In genomic region chrX:45842207-45842900, GRCh38 we compare ENCODE assay signal across 18 cellular contexts.
DNase-seq lines count a peak whose midpoint lies in the region; ATAC-seq and TF ChIP-seq lines count a peak whose summit lies in the region.
"Had no signal": no experiment of that assay in that cellular context is flagged by ENCODE, and none has a peak within 500 bp of the region (broad histone marks: within the 10 kb centered on the region; RNA-seq: fewer than 3 reads in every experiment).

No MANE protein-coding gene starts in this region.

- peaks cover 12% of the 10 kb centered on the region for H3K36me3 ChIP-seq in GM23338 (ENCODE audit: insufficient read depth)
- H3K36me3 ChIP-seq: heart left ventricle, WERI-Rb-1 had no signal

- H3K4me2 ChIP-seq in GM23338, result no peak overlapping the region

- peaks cover 17% of the 10 kb centered on the region for H4K20me1 ChIP-seq in GM23338 (replicated peaks; ENCODE audit: insufficient read depth)

- ATAC-seq in GM23338 (no peak), foreskin keratinocyte (no peak)
- ATAC-seq: heart left ventricle, sciatic nerve had no signal

- H3K4me1 ChIP-seq in GM23338 (ENCODE audit: insufficient read depth), result no peaks in the 10 kb centered on the region; the same call in 1 of the 2 replicates
- H3K4me1 ChIP-seq in foreskin keratinocyte, result peaks cover 31% of the 10 kb centered on the region
- H3K4me1 ChIP-seq: heart left ventricle had no signal

- intact Hi-C loops in activated T-helper 1 cell treated with anti-CD3 and anti-CD28 coated beads, Interleukin-12 subunit alpha, Interleukin-12 subunit beta, Interleukin-2, Interleukin-4 antibody, amounts not matched to agents 30 ng/mL and 10 ng/mL and 1 ng/mL, durations not matched to agents 14 hours and 24 hours and 36 hours (cut with micrococcal nuclease), result no loop called here

- H2AFZ ChIP-seq in GM23338, result no peak overlapping the region

- H3K4me1 Mint-ChIP-seq in T-helper 1 cell treated with Interleukin-12 subunit alpha and Interleukin-12 subunit beta and Interleukin-4 antibody, amounts not matched to agents 30 μg/mL and 1 μg/mL, for 36 hours (ENCODE audit: low read depth), result peaks cover 30% of the 10 kb centered on the region
- peaks cover 32% of the 10 kb centered on the region for H3K4me1 Mint-ChIP-seq in GM23338
- H3K4me1 Mint-ChIP-seq in activated T-helper 1 cell treated with anti-CD3 and anti-CD28 coated beads, Interleukin-12 subunit alpha, Interleukin-12 subunit beta, Interleukin-2, Interleukin-4 antibody, amounts not matched to agents 30 ng/mL and 10 ng/mL and 1 ng/mL, durations not matched to agents 14 hours and 24 hours and 36 hours (ENCODE audit: low read depth), result peaks cover 47% of the 10 kb centered on the region
- H3K4me1 Mint-ChIP-seq in mesothelial cell of epicardium, result peaks cover 14% of the 10 kb centered on the region

- H3F3A ChIP-seq in GM23338 (replicated peaks; ENCODE audit: low read depth), result no peaks in the 10 kb centered on the region

- H3K27ac Mint-ChIP-seq in T-helper 1 cell treated with Interleukin-12 subunit alpha and Interleukin-12 subunit beta and Interleukin-4 antibody, amounts not matched to agents 30 μg/mL and 1 μg/mL, for 36 hours, result peak overlapping the region; percentile 76
- H3K27ac Mint-ChIP-seq in GM23338 (peak overlapping the region; percentile 64; the same call in 1 of the 2 replicates), mesothelial cell of epicardium (peak overlapping the region; percentile 1)
- peak overlapping the region; percentile 94 for H3K27ac Mint-ChIP-seq in activated T-helper 1 cell treated with anti-CD3 and anti-CD28 coated beads, Interleukin-12 subunit alpha, Interleukin-12 subunit beta, Interleukin-2, Interleukin-4 antibody, amounts not matched to agents 30 ng/mL and 10 ng/mL and 1 ng/mL, durations not matched to agents 14 hours and 24 hours and 36 hours

- H3K27me3 ChIP-seq in GM23338 (ENCODE audit: insufficient read depth) (no peaks in the 10 kb centered on the region), foreskin keratinocyte (no peaks in the 10 kb centered on the region)
- H3K27me3 ChIP-seq: esophagus squamous epithelium had no signal

- no peak overlapping the region for H3K4me3 ChIP-seq in GM23338
- H3K4me3 ChIP-seq: esophagus squamous epithelium, heart left ventricle had no signal

- no peaks in the 10 kb centered on the region for H3K9me2 ChIP-seq in GM23338 (ENCODE audit: insufficient read depth)

- no peaks in the 10 kb centered on the region for H3K9me3 Mint-ChIP-seq in T-helper 1 cell treated with Interleukin-12 subunit alpha and Interleukin-12 subunit beta and Interleukin-4 antibody, amounts not matched to agents 30 μg/mL and 1 μg/mL, for 36 hours
- peaks cover 2% of the 10 kb centered on the region; the same call in 2 of the 3 replicates for H3K9me3 Mint-ChIP-seq in GM23338
- no peaks in the 10 kb centered on the region for H3K9me3 Mint-ChIP-seq in activated T-helper 1 cell treated with anti-CD3 and anti-CD28 coated beads, Interleukin-12 subunit alpha, Interleukin-12 subunit beta, Interleukin-2, Interleukin-4 antibody, amounts not matched to agents 30 ng/mL and 10 ng/mL and 1 ng/mL, durations not matched to agents 14 hours and 24 hours and 36 hours
- peaks cover 19% of the 10 kb centered on the region for H3K9me3 Mint-ChIP-seq in mesothelial cell of epicardium

- H3K36me3 Mint-ChIP-seq in T-helper 1 cell treated with Interleukin-12 subunit alpha and Interleukin-12 subunit beta and Interleukin-4 antibody, amounts not matched to agents 30 μg/mL and 1 μg/mL, for 36 hours (ENCODE audit: low read depth), result peaks cover 27% of the 10 kb centered on the region
- H3K36me3 Mint-ChIP-seq in GM23338 (ENCODE audit: low read depth) (peaks cover 90% of the 10 kb centered on the region), mesothelial cell of epicardium (peaks cover 14% of the 10 kb centered on the region)
- peaks cover 45% of the 10 kb centered on the region for H3K36me3 Mint-ChIP-seq in activated T-helper 1 cell treated with anti-CD3 and anti-CD28 coated beads, Interleukin-12 subunit alpha, Interleukin-12 subunit beta, Interleukin-2, Interleukin-4 antibody, amounts not matched to agents 30 ng/mL and 10 ng/mL and 1 ng/mL, durations not matched to agents 14 hours and 24 hours and 36 hours (ENCODE audit: low read depth)

- TF ChIP-seq CTCF in GM23338 (conservative IDR thresholded peaks at IDR 0.05; ENCODE audit: low read depth in 2 of 2) (no peak), mesothelial cell of epicardium (IDR thresholded peaks at IDR 0.05; ENCODE audit: unreplicated experiment) (no peak), foreskin keratinocyte (conservative IDR thresholded peaks at IDR 0.05) (no peak)

- H3K79me2 ChIP-seq in GM23338 (replicated peaks; ENCODE audit: insufficient read depth), result peaks cover 100% of the 10 kb centered on the region

- no peaks in the 10 kb centered on the region for H3K27me3 Mint-ChIP-seq in T-helper 1 cell treated with Interleukin-12 subunit alpha and Interleukin-12 subunit beta and Interleukin-4 antibody, amounts not matched to agents 30 μg/mL and 1 μg/mL, for 36 hours (ENCODE audit: low read depth)
- H3K27me3 Mint-ChIP-seq in GM23338 (ENCODE audit: insufficient read depth, low read depth, poor library complexity) (peaks cover 2% of the 10 kb centered on the region), mesothelial cell of epicardium (ENCODE audit: low read depth) (no peaks in the 10 kb centered on the region)
- no peaks in the 10 kb centered on the region for H3K27me3 Mint-ChIP-seq in activated T-helper 1 cell treated with anti-CD3 and anti-CD28 coated beads, Interleukin-12 subunit alpha, Interleukin-12 subunit beta, Interleukin-2, Interleukin-4 antibody, amounts not matched to agents 30 ng/mL and 10 ng/mL and 1 ng/mL, durations not matched to agents 14 hours and 24 hours and 36 hours (ENCODE audit: insufficient read depth)

- peak overlapping the region; percentile 51 for H3K4me3 Mint-ChIP-seq in T-helper 1 cell treated with Interleukin-12 subunit alpha and Interleukin-12 subunit beta and Interleukin-4 antibody, amounts not matched to agents 30 μg/mL and 1 μg/mL, for 36 hours
- H3K4me3 Mint-ChIP-seq in GM23338 (peak overlapping the region; percentile 6; the same call in 1 of the 3 replicates), mesothelial cell of epicardium (no peak overlapping the region)
- peak overlapping the region; percentile 75 for H3K4me3 Mint-ChIP-seq in activated T-helper 1 cell treated with anti-CD3 and anti-CD28 coated beads, Interleukin-12 subunit alpha, Interleukin-12 subunit beta, Interleukin-2, Interleukin-4 antibody, amounts not matched to agents 30 ng/mL and 10 ng/mL and 1 ng/mL, durations not matched to agents 14 hours and 24 hours and 36 hours

- DNase-seq in T-helper 1 cell (no peak), GM23338 (ENCODE audit: low spot score) (no peak), mesothelial cell of epicardium (ENCODE audit: low spot score in 2 of 2, unreplicated experiment in 2 of 2) (no peak), NCI-H146 treated with DMSO at 0.1 percent for 48 hours (lab: John Stamatoyannopoulos, UW; ENCODE audit: unreplicated experiment) (no peak), foreskin keratinocyte (no peak)
- no peak for DNase-seq in activated T-helper 1 cell treated with anti-CD3 and anti-CD28 coated beads, Interleukin-12 subunit alpha, Interleukin-12 subunit beta, Interleukin-2, Interleukin-4 antibody, amounts not matched to agents 30 ng/mL and 10 ng/mL and 1 ng/mL, durations not matched to agents 14 hours and 24 hours and 36 hours (ENCODE audit: low spot score)
- no peak for DNase-seq in stimulated activated CD4-positive, alpha-beta T cell treated with anti-CD3 and anti-CD28 coated beads, Interleukin-15, amount 100 ng/mL, for 24 hours
- DNase-seq: dermis blood vessel endothelial cell; esophagus squamous epithelium; GOT3; heart left ventricle; islet precursor cell; NCI-H1694; OCI-M1; stimulated activated CD4-positive, alpha-beta T cell treated with anti-CD3 and anti-CD28 coated beads, Interleukin-2, amount 100 ng/mL, for 48 hours; WERI-Rb-1 had no signal

- H3K27ac ChIP-seq in GM23338 (ENCODE audit: low read depth) (peak overlapping the region; percentile 69; the same call in 1 of the 2 replicates), foreskin keratinocyte (no peak overlapping the region)
- H3K27ac ChIP-seq: heart left ventricle, WERI-Rb-1 had no signal

TF ChIP-seq in GM23338, 12 proteins besides CTCF, POLR2A, EP300 and RAD21 (continues in another document):
- TF ChIP-seq EZH2 (IDR thresholded peaks at IDR 0.05; ENCODE audit: low read depth, unreplicated experiment), result no peak

Comparison
In these comparisons a context has a peak if more than half of its experiments do, and no peak if none do; other contexts are left out.
1. H3K27ac Mint-ChIP-seq: peak in every context shown above with its lines; median percentile 94 in activated T-helper 1 cell treated with anti-CD3 and anti-CD28 coated beads, Interleukin-12 subunit alpha, Interleukin-12 subunit beta, Interleukin-2, Interleukin-4 antibody, amounts not matched to agents 30 ng/mL and 10 ng/mL and 1 ng/mL, durations not matched to agents 14 hours and 24 hours and 36 hours; 76 in T-helper 1 cell treated with Interleukin-12 subunit alpha and Interleukin-12 subunit beta and Interleukin-4 antibody, amounts not matched to agents 30 μg/mL and 1 μg/mL, for 36 hours; 64 in GM23338; 1 in mesothelial cell of epicardium.